ENCODE assay signal across 10 cellular contexts in the genomic region with DNA sequence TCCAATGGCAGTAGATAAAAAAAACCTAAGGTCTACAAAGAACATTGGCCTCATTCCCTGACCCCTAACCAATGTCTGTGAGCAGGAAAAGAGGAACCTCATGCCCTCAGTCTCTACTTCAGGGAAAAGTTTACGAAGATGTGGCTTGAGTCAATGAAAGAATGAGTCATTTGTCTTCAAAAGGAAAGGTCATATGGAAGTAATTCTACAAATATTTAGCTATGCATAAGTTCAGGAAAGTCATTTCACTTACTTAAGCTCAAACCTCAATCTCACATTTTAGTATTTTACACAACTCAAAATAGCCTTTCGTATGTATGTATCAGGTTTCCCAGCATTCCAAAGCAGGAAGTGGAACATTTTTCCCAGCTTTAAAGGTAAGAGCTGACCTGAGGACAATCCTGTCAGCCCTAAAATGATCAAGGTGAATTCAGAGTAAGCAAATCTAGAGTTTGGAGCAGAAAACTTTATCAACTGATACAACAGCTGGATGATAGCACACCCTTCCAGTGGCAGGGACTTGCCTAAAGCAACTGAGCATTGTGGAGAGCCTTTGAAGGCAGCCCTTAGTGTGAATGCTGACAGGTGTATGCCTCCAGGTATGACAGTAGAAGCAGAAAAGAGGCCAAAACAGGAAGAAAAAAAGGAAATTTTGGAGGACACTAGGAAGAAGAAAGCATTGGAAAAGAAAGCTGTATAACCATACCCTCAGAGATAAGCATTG. TPM values are rescaled to one million over a fixed set of nuclear protein-coding genes. Genes with fewer than 3 reads are reported as not detected.
DNase-seq lines count a peak whose midpoint lies in the region; ATAC-seq, FAIRE-seq and TF ChIP-seq lines count a peak whose summit lies in the region.
"Had no signal": no experiment of that assay in that cellular context is flagged by ENCODE, and none has a peak within 500 bp of the region (broad histone marks: within the 10 kb centered on the region; RNA-seq: fewer than 3 reads in every experiment).

No MANE protein-coding gene starts in this region.

- H3K36me3 Mint-ChIP-seq in Caco-2 (ENCODE audit: insufficient read depth, unreplicated experiment) (peaks cover 11% of the 10 kb centered on the region), nephron progenitor cell (ENCODE audit: low read depth) (peaks cover 14% of the 10 kb centered on the region)

- no peaks in the 10 kb centered on the region for H4K20me1 ChIP-seq in GM12878 (ENCODE audit: control insufficient read depth, insufficient read depth)

- H3K4me2 ChIP-seq in GM12878 (ENCODE audit: control insufficient read depth, insufficient read depth), result no peak overlapping the region

- no peak overlapping the region for H3K4me3 Mint-ChIP-seq in Caco-2 (ENCODE audit: unreplicated experiment)
- H3K4me3 Mint-ChIP-seq in nephron progenitor cell, result no peak overlapping the region

- intact Hi-C loops in Caco-2 (cut with micrococcal nuclease; ENCODE audit: unreplicated experiment) (no loop called here), GM12878 (cut with micrococcal nuclease; ENCODE audit: unreplicated experiment) (no loop called here)

- RAD21 ChIA-PET in GM12878 (lab: Charles Lee; ENCODE audit: unreplicated experiment), result interaction anchor here (0.6 to 1.3 kb wide), 6 partner anchors 10 to 136 kb away, joined by 3 to 5 read pairs (median 3); no protein-coding TSS in a partner anchor

- H3K4me1 Mint-ChIP-seq in Caco-2 (ENCODE audit: low read depth, unreplicated experiment) (peaks cover 14% of the 10 kb centered on the region), nephron progenitor cell (no peaks in the 10 kb centered on the region)

- CTCF ChIA-PET in Caco-2 (lab: Charles Lee), result no interaction called here
- CTCF ChIA-PET in GM12878 (lab: Yijun Ruan, JAX), result interaction anchor here (0.6 to 12.1 kb wide), 3 partner anchors 98 to 156 kb away, joined by 3 to 203 read pairs (median 3); no protein-coding TSS in a partner anchor

- TF ChIP-seq RAD21 in GM12878 (IDR thresholded peaks at IDR 0.05; ENCODE audit: insufficient read depth, low read depth, low read length), result no peak

- H3K27ac Mint-ChIP-seq in Caco-2 (ENCODE audit: unreplicated experiment) (peak overlapping the region; percentile 33), nephron progenitor cell (peak overlapping the region; percentile 83)

- H3K27me3 ChIP-seq in Caco-2 (replicated peaks; ENCODE audit: control insufficient read depth, insufficient read depth, low read length) (no peaks in the 10 kb centered on the region), GM12878 (replicated peaks in 1 of 2; ENCODE audit: control insufficient read depth in 2 of 2, insufficient read depth in 2 of 2, low read length in 1 of 2) (no peaks in the 10 kb centered on the region)

- H3K9me3 ChIP-seq in Caco-2, result no peaks in the 10 kb centered on the region
- no peaks in the 10 kb centered on the region for H3K9me3 ChIP-seq in GM12878 (replicated peaks; ENCODE audit: control insufficient read depth, insufficient read depth, low read length)

- no peak overlapping the region for H2AFZ ChIP-seq in GM12878 (ENCODE audit: control insufficient read depth, low read depth, low read length)

- H3K27ac ChIP-seq in GM12878 (ENCODE audit: control insufficient read depth, insufficient read depth), result no peak overlapping the region; the same call in 1 of the 2 replicates

- H3K36me3 ChIP-seq in Caco-2 (ENCODE audit: control insufficient read depth, insufficient read depth, low read length), result no peaks in the 10 kb centered on the region; the same call in 1 of the 2 replicates
- H3K36me3 ChIP-seq in GM12878 (ENCODE audit: control insufficient read depth in 2 of 2, insufficient read depth in 2 of 2, low read length in 1 of 2), result peaks cover 2 to 10% of the 10 kb centered on the region in 2 experiments; a peak in 3 of 4 replicates

- TF ChIP-seq CTCF in Caco-2 (IDR thresholded peaks at IDR 0.05; ENCODE audit: insufficient read depth in 1 of 2, low read depth in 1 of 2, low read length in 1 of 2, severe bottlenecking in 1 of 2, unreplicated experiment in 1 of 2) (no peak), GM12878 (IDR thresholded peaks at IDR 0.05 in 2 of 3, conservative IDR thresholded peaks at IDR 0.05 in 1 of 3; ENCODE audit: control insufficient read depth in 2 of 3, extremely low read depth in 1 of 3, insufficient read depth in 1 of 3, low read depth in 3 of 3, low read length in 3 of 3) (no peak), nephron progenitor cell (IDR thresholded peaks at IDR 0.05) (no peak)

- DNase-seq in Caco-2 (no peak), Kasumi-1 (lab: John Stamatoyannopoulos, UW) (peak; percentile 56 to 65), GM12878 (ENCODE audit: low read depth, low spot score) (peak; percentile 7), nephron progenitor cell (no peak), GM19238 (ENCODE audit: insufficient read length, low spot score) (no peak)
- DNase-seq in effector CD8-positive, alpha-beta T cell (lab: John Stamatoyannopoulos, UW), result no peak
- DNase-seq: NCI-H1105 treated with DMSO at 0.1 percent for 48 hours had no signal

- no peaks in the 10 kb centered on the region for H3K27me3 Mint-ChIP-seq in Caco-2 (ENCODE audit: insufficient read depth, unreplicated experiment)
- H3K27me3 Mint-ChIP-seq in nephron progenitor cell (ENCODE audit: low read depth, poor library complexity), result no peaks in the 10 kb centered on the region

- no peak for TF ChIP-seq EP300 in GM12878 (IDR thresholded peaks at IDR 0.05; ENCODE audit: borderline replicate concordance in 1 of 2, control insufficient read depth in 1 of 2, low read depth in 2 of 2, low read length in 2 of 2)

- BruUV-seq in Caco-2 (replicated peaks; lab: Mats Ljungman, UMichigan) (no TSS peak), GM12878 (replicated peaks; lab: Mats Ljungman, UMichigan) (no TSS peak)

- in situ Hi-C loops in GM12878 (cut with MboI), result loop anchor here (10.0 to 25.0 kb wide), 2 partner anchors 102 to 844 kb away; no protein-coding TSS in a partner anchor

- no peak for TF ChIP-seq POLR2A in GM12878 (IDR thresholded peaks at IDR 0.05; ENCODE audit: low read depth, low read length)

- POLR2A ChIA-PET in Caco-2 (lab: Charles Lee) (no interaction called here), GM12878 (lab: Charles Lee) (interaction anchor here (0.8 kb wide), 1 partner anchor 83 kb away, joined by 4 read pairs; no protein-coding TSS in a partner anchor)

- H3K9me3 Mint-ChIP-seq in Caco-2 (ENCODE audit: unreplicated experiment), result no peaks in the 10 kb centered on the region
- H3K9me3 Mint-ChIP-seq in nephron progenitor cell, result no peaks in the 10 kb centered on the region

- no peaks in the 10 kb centered on the region for H3K79me2 ChIP-seq in GM12878 (ENCODE audit: control insufficient read depth, insufficient read depth, low read length)

- SMC1A ChIA-PET in GM12878 (lab: Charles Lee; ENCODE audit: uncharacterized antibody, unreplicated experiment), result interaction anchor here (0.9 to 1.6 kb wide), 4 partner anchors 10 to 191 kb away, joined by 3 to 8 read pairs (median 3); no protein-coding TSS in a partner anchor

- ATAC-seq in GM12878 (no peak), GM18517 (IDR thresholded peaks at IDR 0.05; ENCODE audit: unreplicated experiment) (no peak), HG03469 (IDR thresholded peaks at IDR 0.05; ENCODE audit: unreplicated experiment) (no peak)

- H3K9ac ChIP-seq in GM12878 (ENCODE audit: control insufficient read depth, insufficient read depth, low read length), result no peak overlapping the region

- peak; percentile 27 for FAIRE-seq in GM12878 (lab: Jason Lieb, UNC)

- H3K4me3 ChIP-seq in Caco-2 (ENCODE audit: low read depth, low read length) (no peak overlapping the region), GM12878 (no peak overlapping the region)

- WGBS in GM12878 (ENCODE audit: insufficient coverage, insufficient replicate concordance, low lambda C conversion rate, missing lambda C conversion rate), result 43% methylated on average over 2 of the region's 2 CpGs

- H3K4me1 ChIP-seq in Caco-2 (peaks cover 11% of the 10 kb centered on the region), GM12878 (ENCODE audit: control insufficient read depth, insufficient read depth, low read length) (peaks cover 4% of the 10 kb centered on the region; the same call in 1 of the 2 replicates)

TF ChIP-seq in GM12878, 131 proteins besides CTCF, POLR2A, EP300 and RAD21:
- TF ChIP-seq IKZF2 (IDR thresholded peaks at IDR 0.05), result peak in 1 of 2 experiments; percentile 31; a peak in 1 of 4 replicates
- TF ChIP-seq NR2F1 (conservative IDR thresholded peaks at IDR 0.05), result no peak

RNA-seq across cellular contexts. Expression of a gene that starts 53.9 kb away (rescaled TPM):
- not detected in 2 replicates for total RNA-seq in Caco-2 (2022)
- 0.24 and 0.58 TPM in 2 replicates for total RNA-seq in GM12878 (2013; cell fraction: nucleolus; rRNA removed)
- total RNA-seq in GM12878 (2014; rRNA removed), result 0.06 and 0.16 TPM in 2 replicates
- 0.18 and 0.27 TPM in 2 replicates for total RNA-seq in GM12878 (2014; rRNA removed; fragmentation: Illumina TruSeq; extraction: Trizol)
- total RNA-seq in GM12878 (2021), result 0.10 TPM in 1 of 2 replicates, not detected in the other
- polyA plus RNA-seq in GM12878 (2011; ENCODE audit: low read depth), result 0.68 TPM
- 0.06 and 0.07 TPM in 2 replicates for polyA plus RNA-seq in GM12878 (2011; rRNA removed)
- not detected in 2 replicates for polyA plus RNA-seq in GM12878 (2011; cell fraction: cytosol; rRNA removed)
- polyA plus RNA-seq in GM12878 (2011; cell fraction: nucleus; rRNA removed), result 0.25 TPM in 2 replicates
- 0.28 and 0.46 TPM in 2 replicates for polyA plus RNA-seq in GM12878 (2012)
- 0.21 and 0.27 TPM in 2 replicates for polyA plus RNA-seq in GM12878 (2014; fragmentation: Illumina TruSeq; extraction: Trizol)
- polyA plus RNA-seq in GM12878 (2014; fragmentation: Nextera tagmentation; extraction: Ambion mirVana), result under 1 TPM; 0.15 to 0.18 TPM
- 0.22 and 0.40 TPM in 2 replicates for polyA plus RNA-seq in GM12878 (2014; rRNA removed)
- polyA plus RNA-seq in GM12878 (2016; fragmentation: Nextera tagmentation; extraction: Ambion mirVana), result under 1 TPM; 0.06 to 0.08 TPM
- polyA minus RNA-seq in GM12878 (2011; rRNA and poly(A)+ RNA removed), result not detected in 2 replicates
- polyA minus RNA-seq in GM12878 (2011; cell fraction: cytosol; rRNA and poly(A)+ RNA removed), result not detected in 2 replicates
- not detected in 2 replicates for polyA minus RNA-seq in GM12878 (2011; cell fraction: nucleus; rRNA and poly(A)+ RNA removed)
- polyA plus RNA-seq: neural cell had no signal

Comparison
In these comparisons a context has a peak if more than half of its experiments do, and no peak if none do; other contexts are left out.
1. DNase-seq: peak in Kasumi-1 (2 of 2) and GM12878 (single experiment); none in Caco-2 (0 of 2), nephron progenitor cell (single experiment), GM19238 (single experiment) and effector CD8-positive, alpha-beta T cell (single experiment).